Comparison of ENCODE assay signal across 9 cellular contexts in the genomic region with DNA sequence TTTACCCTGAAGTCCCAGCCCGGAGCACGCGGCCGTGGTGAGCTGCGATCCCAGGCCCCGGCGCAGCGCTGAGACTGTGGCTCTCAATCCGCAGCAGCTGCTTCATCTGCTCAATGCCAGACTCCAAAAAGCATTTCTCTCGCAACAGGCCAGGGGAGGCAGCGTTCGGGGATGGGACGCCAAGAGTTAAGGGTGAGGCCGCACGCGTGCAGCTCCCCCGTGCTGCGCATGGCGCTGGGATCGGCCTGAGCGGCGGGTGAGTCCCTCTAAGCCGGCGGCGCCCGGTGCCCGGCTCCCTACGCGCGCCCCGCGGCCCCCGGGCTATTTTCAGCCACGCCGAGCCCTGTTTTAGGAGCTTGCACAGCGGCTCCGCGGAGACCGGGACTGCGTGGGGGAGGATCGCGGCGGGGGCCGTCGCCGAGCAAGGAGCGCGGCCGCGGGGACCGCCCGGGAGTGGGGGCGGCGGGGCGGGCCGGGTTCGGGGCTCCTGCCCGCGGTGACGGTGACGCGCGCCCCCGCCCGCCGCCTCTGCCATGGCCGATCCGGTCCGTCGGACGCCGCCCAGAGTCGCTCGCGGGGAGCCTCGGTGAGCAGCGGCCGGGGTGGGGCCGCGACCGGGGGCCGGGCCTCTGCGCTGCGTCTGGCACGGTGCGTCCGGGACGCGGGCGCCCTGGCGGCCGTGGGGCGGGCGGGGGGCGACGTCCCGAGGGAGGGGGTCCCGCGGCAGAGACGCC. TPM values are rescaled to one million over a fixed set of nuclear protein-coding genes. Genes with fewer than 3 reads are reported as not detected.
DNase-seq lines count a peak whose midpoint lies in the region; ATAC-seq and TF ChIP-seq lines count a peak whose summit lies in the region.
"Had no signal": no experiment of that assay in that cellular context is flagged by ENCODE, and none has a peak within 500 bp of the region (broad histone marks: within the 10 kb centered on the region; RNA-seq: fewer than 3 reads in every experiment).

No MANE protein-coding gene starts in this region.

- H3K27ac ChIP-seq in AG04450 (ENCODE audit: low read depth, low read length) (no peak overlapping the region), fibroblast of lung (ENCODE audit: insufficient read depth, low read length) (no peak overlapping the region), neuronal stem cell (replicated peaks; ENCODE audit: low read length) (no peak overlapping the region)

- H3K4me2 ChIP-seq in fibroblast of lung (ENCODE audit: extremely low read depth, insufficient read depth, low read length) (peak overlapping the region; percentile 44), neuronal stem cell (ENCODE audit: insufficient read depth, low read length, poor library complexity, severe bottlenecking) (peak overlapping the region; percentile 76)

- H3K18ac ChIP-seq in neuronal stem cell (ENCODE audit: low read length), result peak overlapping the region; percentile 65

- no peaks in the 10 kb centered on the region for H3K9me3 ChIP-seq in AG04450 (ENCODE audit: control insufficient read depth, insufficient read depth, low read length)
- H3K9me3 ChIP-seq in fibroblast of lung (ENCODE audit: control insufficient read depth, insufficient read depth, low read depth, low read length), result no peaks in the 10 kb centered on the region
- peaks cover 0 to 2% of the 10 kb centered on the region in 2 donors for H3K9me3 ChIP-seq in neuronal stem cell (replicated peaks in 1 of 2; ENCODE audit: control insufficient read depth in 2 of 2, insufficient read depth in 1 of 2, low read depth in 1 of 2, low read length in 2 of 2)
- H3K9me3 ChIP-seq: mucosa of descending colon had no signal

- no peak overlapping the region for H2BK5ac ChIP-seq in neuronal stem cell (ENCODE audit: low read length)

- no peak overlapping the region for H4K8ac ChIP-seq in neuronal stem cell (ENCODE audit: low read depth, low read length)

- H3K36me3 ChIP-seq in fibroblast of lung (ENCODE audit: control insufficient read depth, insufficient read depth, low read length), result no peaks in the 10 kb centered on the region
- no peaks in the 10 kb centered on the region for H3K36me3 ChIP-seq in neuronal stem cell (replicated peaks in 1 of 2; ENCODE audit: control insufficient read depth in 2 of 2, insufficient read depth in 2 of 2, low read length in 2 of 2)

- H3K14ac ChIP-seq in neuronal stem cell (ENCODE audit: low read length), result peak overlapping the region; percentile 90

- no peak overlapping the region for H2BK12ac ChIP-seq in neuronal stem cell (ENCODE audit: low read length)

- no peaks in the 10 kb centered on the region for H3K79me2 ChIP-seq in fibroblast of lung (ENCODE audit: control insufficient read depth, insufficient read depth, low read length)

- no peak overlapping the region for H2BK120ac ChIP-seq in neuronal stem cell (ENCODE audit: low read depth, low read length)

- H2AK5ac ChIP-seq in neuronal stem cell (ENCODE audit: low read depth, low read length), result no peak overlapping the region

- CTCF ChIA-PET in AG04450 (lab: Charles Lee), result interaction anchor here (1.6 kb wide), 1 partner anchor 13 kb away, joined by 9 read pairs; no protein-coding TSS in a partner anchor

- peak overlapping the region; percentile 52 for H3K23ac ChIP-seq in neuronal stem cell (ENCODE audit: low read depth, low read length, poor library complexity)

- H3K4ac ChIP-seq in neuronal stem cell (ENCODE audit: low read length), result no peak overlapping the region

- no CpG with 5 or more reads among the region's 100 CpGs for WGBS in neuronal stem cell (ENCODE audit: extremely low coverage in 2 of 2, insufficient read length in 2 of 2, insufficient replicate concordance in 1 of 2), 2 donors

- no peaks in the 10 kb centered on the region for H4K20me1 ChIP-seq in fibroblast of lung (ENCODE audit: control insufficient read depth, extremely low read depth, insufficient read depth, low read length)

- no peak overlapping the region for H4K91ac ChIP-seq in neuronal stem cell (ENCODE audit: low read depth, low read length, poor library complexity)

- ATAC-seq in HG03354 (IDR thresholded peaks at IDR 0.05; ENCODE audit: poor library complexity, severe bottlenecking, unreplicated experiment), result no peak
- ATAC-seq: mucosa of descending colon had no signal

- TF ChIP-seq CTCF in AG04450 (IDR thresholded peaks at IDR 0.05; ENCODE audit: low read depth, low read length) (no peak), fibroblast of lung (conservative IDR thresholded peaks at IDR 0.05 in 1 of 2, IDR thresholded peaks at IDR 0.05 in 1 of 2; ENCODE audit: low read depth in 1 of 2, low read length in 2 of 2) (no peak)

- H3K79me1 ChIP-seq in neuronal stem cell (ENCODE audit: low read depth, low read length), result no peaks in the 10 kb centered on the region

- H2BK15ac ChIP-seq in neuronal stem cell (ENCODE audit: low read length), result no peak overlapping the region

- H3K4me1 ChIP-seq in fibroblast of lung (ENCODE audit: control insufficient read depth, extremely low read depth, insufficient read depth, low read length) (no peaks in the 10 kb centered on the region), neuronal stem cell (ENCODE audit: control insufficient read depth in 2 of 2, insufficient read depth in 1 of 2, low read depth in 1 of 2, low read length in 2 of 2) (peaks cover 8 to 12% of the 10 kb centered on the region in 2 donors)

- POLR2A ChIA-PET in AG04450 (lab: Yijun Ruan, JAX), result no interaction called here

- H3K9ac ChIP-seq in fibroblast of lung (ENCODE audit: insufficient read depth, low read length), result no peak overlapping the region
- H3K9ac ChIP-seq in neuronal stem cell (ENCODE audit: low read depth, low read length, poor library complexity), result peak overlapping the region; percentile 88

- DNase-seq in AG04450 (ENCODE audit: low read depth, low spot score) (no peak), NCI-H1930 (lab: John Stamatoyannopoulos, UW) (peak; percentile 1 to 9), fibroblast of lung (ENCODE audit: low read depth in 2 of 2) (peak; percentile 9 to 22), neuronal stem cell (ENCODE audit: low spot score) (no peak), NCI-H446 treated with DMSO at 0.1 percent for 48 hours (lab: John Stamatoyannopoulos, UW) (no peak), NCI-H146 (lab: John Stamatoyannopoulos, UW) (no peak), germinal center (ENCODE audit: low spot score) (no peak)

- H3K4me3 ChIP-seq in AG04450 (ENCODE audit: low read depth, low read length) (peak overlapping the region; percentile 25), fibroblast of lung (replicated peaks in 1 of 4; ENCODE audit: control extremely low read depth in 1 of 4, insufficient read depth in 1 of 4, low read depth in 3 of 4, low read length in 4 of 4) (peak overlapping the region in 1 of 4 experiments; percentile 38), neuronal stem cell (ENCODE audit: low read length in 2 of 2) (peak overlapping the region; percentile 24 to 71)
- H3K4me3 ChIP-seq: mucosa of descending colon had no signal

- peaks cover 63% of the 10 kb centered on the region for H3K27me3 ChIP-seq in AG04450 (ENCODE audit: control insufficient read depth, insufficient read depth, low read length)
- H3K27me3 ChIP-seq in fibroblast of lung (ENCODE audit: control insufficient read depth, insufficient read depth, low read length), result peaks cover 23% of the 10 kb centered on the region
- peaks cover 12 to 89% (median 35%) of the 10 kb centered on the region in 3 experiments for H3K27me3 ChIP-seq in neuronal stem cell (ENCODE audit: control insufficient read depth in 3 of 3, insufficient read depth in 3 of 3, low read depth in 1 of 3, low read length in 3 of 3)

- H2AFZ ChIP-seq in fibroblast of lung (ENCODE audit: low read length) (no peak overlapping the region), neuronal stem cell (ENCODE audit: low read length) (peak overlapping the region; percentile 84)

RNA-seq across cellular contexts. Expression of a gene that starts 29.4 kb away (rescaled TPM):
- polyA plus RNA-seq in AG04450 (2011; rRNA removed) (0.19 TPM in 2 replicates), fibroblast of lung (0.05 and 0.17 TPM in 2 replicates)
- polyA minus RNA-seq in AG04450 (2011; rRNA and poly(A)+ RNA removed), result 0.05 and 0.09 TPM in 2 replicates
- under 0.01 and 0.17 TPM in 2 replicates for total RNA-seq in fibroblast of lung
- 0.02 and 0.08 TPM in 2 replicates for polyA plus RNA-seq in fibroblast of lung (2012)
- not detected in 2 replicates for polyA minus RNA-seq in fibroblast of lung (ENCODE audit: low replicate concordance)
- polyA plus RNA-seq in neuronal stem cell (2013, experiment 1 of 2), result 0.20 TPM
- 0.22 TPM for polyA plus RNA-seq in neuronal stem cell (2013, experiment 2 of 2)

RNA-seq across cellular contexts. Expression of a gene that starts 54.6 kb away (rescaled TPM):
- polyA plus RNA-seq in AG04450 (2011; rRNA removed), result 68.6 and 73.5 TPM in 2 replicates
- polyA minus RNA-seq in AG04450 (2011; rRNA and poly(A)+ RNA removed), result 31.2 and 36.1 TPM in 2 replicates
- total RNA-seq in fibroblast of lung, result 62.4 and 66.5 TPM in 2 replicates
- 64.4 and 104 TPM in 2 replicates for polyA plus RNA-seq in fibroblast of lung
- polyA plus RNA-seq in fibroblast of lung (2012), result 63.8 and 103 TPM in 2 replicates
- polyA minus RNA-seq in fibroblast of lung (ENCODE audit: low replicate concordance), result 8.4 and 12.1 TPM in 2 replicates
- 22.1 TPM for polyA plus RNA-seq in neuronal stem cell (2013, experiment 1 of 2)
- polyA plus RNA-seq in neuronal stem cell (2013, experiment 2 of 2), result 22.3 TPM

Comparison
In these comparisons a context has a peak if more than half of its experiments do, and no peak if none do; other contexts are left out.
1. DNase-seq: peak in NCI-H1930 (2 of 2) and fibroblast of lung (2 of 2); none in AG04450 (single experiment), neuronal stem cell (single experiment), NCI-H446 treated with DMSO at 0.1 percent for 48 hours (single experiment), NCI-H146 (single experiment) and germinal center (single experiment).